ENCODE assay signal across 18 cellular contexts in genomic region chr11:114705280-114706024, GRCh38. TPM values are rescaled to one million over a fixed set of nuclear protein-coding genes. Genes with fewer than 3 reads are reported as not detected.
DNase-seq lines count a peak whose midpoint lies in the region; ATAC-seq and TF ChIP-seq lines count a peak whose summit lies in the region.
"Had no signal": no experiment of that assay in that cellular context is flagged by ENCODE, and none has a peak within 500 bp of the region (broad histone marks: within the 10 kb centered on the region; RNA-seq: fewer than 3 reads in every experiment).

No MANE protein-coding gene starts in this region.

- H3K4me3 Mint-ChIP-seq in glutamatergic neuron (ENCODE audit: unreplicated experiment), result no peak overlapping the region
- H3K4me3 Mint-ChIP-seq: CD8-positive, alpha-beta T cell had no signal

- H3K4me3 ChIP-seq in thyroid gland (replicated peaks in 1 of 3), result no peak overlapping the region
- H3K4me3 ChIP-seq: PC-9 had no signal

- no peaks in the 10 kb centered on the region for H3K9me3 Mint-ChIP-seq in glutamatergic neuron (ENCODE audit: unreplicated experiment)

- 50 to 58% methylated on average over 4 of the region's 4 CpGs for WGBS in thyroid gland, 2 donors

- intact Hi-C loops in thyroid gland (cut with DNase I), result no loop called here

- no peak for ATAC-seq in HG02763 (IDR thresholded peaks at IDR 0.05; ENCODE audit: unreplicated experiment)
- ATAC-seq in GM19035 (IDR thresholded peaks at IDR 0.05; ENCODE audit: unreplicated experiment), result no peak
- ATAC-seq: CD8-positive, alpha-beta T cell had no signal

- no peaks in the 10 kb centered on the region for H3K36me3 ChIP-seq in thyroid gland

- no peak for TF ChIP-seq POLR2A in thyroid gland (IDR thresholded peaks at IDR 0.05)

- TF ChIP-seq CTCF in glutamatergic neuron (IDR thresholded peaks at IDR 0.05; ENCODE audit: partially characterized antibody, unreplicated experiment) (no peak), thyroid gland (IDR thresholded peaks at IDR 0.05) (no peak)

- H3K4me1 ChIP-seq in thyroid gland, result no peaks in the 10 kb centered on the region

- no peak overlapping the region for H3K27ac Mint-ChIP-seq in glutamatergic neuron (ENCODE audit: unreplicated experiment)
- H3K27ac Mint-ChIP-seq: CD8-positive, alpha-beta T cell had no signal

- peaks cover 6% of the 10 kb centered on the region for H3K36me3 Mint-ChIP-seq in glutamatergic neuron (ENCODE audit: unreplicated experiment)
- H3K36me3 Mint-ChIP-seq: CD8-positive, alpha-beta T cell had no signal

- no peaks in the 10 kb centered on the region for H3K27me3 ChIP-seq in thyroid gland

- H3K4me1 Mint-ChIP-seq in glutamatergic neuron (ENCODE audit: low read depth, unreplicated experiment), result no peaks in the 10 kb centered on the region

- H3K27ac ChIP-seq in thyroid gland, result no peak overlapping the region
- H3K27ac ChIP-seq: 22Rv1, PC-9 had no signal

- no peaks in the 10 kb centered on the region for H3K27me3 Mint-ChIP-seq in glutamatergic neuron (ENCODE audit: unreplicated experiment)

- DNase-seq in DMS53 (lab: John Stamatoyannopoulos, UW), result peak; percentile 11
- DNase-seq in DMS53 treated with DMSO at 0.1 percent for 48 hours (lab: John Stamatoyannopoulos, UW; ENCODE audit: unreplicated experiment), result no peak
- DNase-seq in glutamatergic neuron, result peak; percentile 17
- DNase-seq in medulla oblongata (ENCODE audit: extremely low spot score), result peak; percentile 1
- DNase-seq in thyroid gland, result peak; percentile 3 to 5
- no peak for DNase-seq in H4 (ENCODE audit: low spot score)
- DNase-seq: CD8-positive, alpha-beta T cell; EL; MM.1S; NCI-H1105; NCI-H2081; NCI-H2227 treated with DMSO at 0.1 percent for 48 hours; NCI-H526 had no signal

- no peaks in the 10 kb centered on the region for H3K9me3 ChIP-seq in thyroid gland

RNA-seq across cellular contexts. Expression of gene NXPE2, which starts 27.1 kb away (rescaled TPM):
- total RNA-seq in glutamatergic neuron (ENCODE audit: unreplicated experiment), result not detected
- total RNA-seq in thyroid gland, result not detected
- total RNA-seq in H4 (2014; rRNA removed; shearing (Covaris generic)), result not detected in 2 replicates
- total RNA-seq: CD8-positive, alpha-beta T cell; H1; PC-9 had no signal

Comparison
In these comparisons a context has a peak if more than half of its experiments do, and no peak if none do; other contexts are left out.
1. DNase-seq: peak in DMS53 (single experiment), glutamatergic neuron (single experiment), medulla oblongata (single experiment) and thyroid gland (2 of 2); none in DMS53 treated with DMSO at 0.1 percent for 48 hours (single experiment) and H4 (single experiment).